Comparison of ENCODE assay signal across 30 cellular contexts in the genomic region with DNA sequence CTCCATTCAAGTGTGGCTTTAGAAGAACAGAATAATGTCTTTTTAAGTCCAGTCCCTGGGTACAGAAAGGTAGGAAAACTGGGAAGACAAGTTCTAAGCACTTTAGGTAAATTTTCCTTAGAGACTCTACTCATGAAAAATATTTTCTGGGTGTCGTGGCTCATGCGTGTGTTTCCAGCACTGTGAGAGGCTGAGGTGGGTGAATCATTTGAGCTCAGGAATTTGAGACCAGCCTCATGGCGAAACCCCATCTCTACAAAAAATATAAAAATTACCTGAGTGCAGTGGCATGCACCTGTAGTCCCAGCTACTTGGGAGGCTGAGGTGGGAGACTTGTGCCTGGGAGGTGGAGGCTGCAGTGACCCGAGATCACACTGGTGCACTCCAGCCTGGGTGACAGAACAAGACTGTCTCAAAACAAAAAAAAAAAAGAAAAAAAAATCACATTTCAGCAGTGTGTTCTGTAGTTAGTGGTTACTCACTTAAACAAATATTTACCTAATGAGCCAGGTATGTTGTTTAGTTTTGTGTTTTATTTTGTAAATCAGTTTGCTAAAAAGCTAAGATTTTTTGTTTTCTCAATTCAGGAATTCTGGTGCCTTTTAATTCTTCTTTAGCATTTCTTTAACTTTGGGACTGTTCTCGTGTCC. TPM values are rescaled to one million over a fixed set of nuclear protein-coding genes. Genes with fewer than 3 reads are reported as not detected.
A peak's percentile ranks its signal among the peaks of the same experiment; 100 is the strongest.
DNase-seq lines count a peak whose midpoint lies in the region; ATAC-seq, FAIRE-seq and TF ChIP-seq lines count a peak whose summit lies in the region.
"Had no signal": no experiment of that assay in that cellular context is flagged by ENCODE, and none has a peak within 500 bp of the region (broad histone marks: within the 10 kb centered on the region; RNA-seq: fewer than 3 reads in every experiment).

No MANE protein-coding gene starts in this region.

- H3K9me3 ChIP-seq in H1 (ENCODE audit: insufficient read depth in 2 of 2, low read depth in 1 of 2, low read length in 1 of 2) (0 out of 4 replicates have a peak, but pooled peaks cover 4 to 5% of the 10 kb centered on the region in 2 experiments), lung (ENCODE audit: control insufficient read depth in 2 of 2, insufficient read depth in 1 of 2, low read length in 1 of 2) (peaks cover 0 to 5% of the 10 kb centered on the region in 2 donors), T-helper 17 cell (ENCODE audit: control insufficient read depth, low read length, poor library complexity, severe bottlenecking) (no peaks in the 10 kb centered on the region)
- H3K9me3 ChIP-seq: Caco-2, heart left ventricle, uterus had no signal

- TF ChIP-seq POLR2A in H1 (IDR thresholded peaks at IDR 0.05; ENCODE audit: control extremely low read depth in 1 of 2, low read depth in 2 of 2, low read length in 2 of 2): no peak

- POLR2A ChIA-PET in H1 (lab: Charles Lee; ENCODE audit: partially characterized antibody) (interaction anchor here (1.2 kb wide), 1 partner anchor 85 kb away, joined by 3 read pairs; no protein-coding TSS in a partner anchor), WTC11 (lab: Charles Lee) (no interaction called here)

- peak; percentile 36 for ATAC-seq in lung (ENCODE audit: insufficient read depth, low FRiP score)
- ATAC-seq in WTC11: no peak
- ATAC-seq in T-helper 17 cell: no peak
- ATAC-seq: heart left ventricle, left colon had no signal

- H3K9me3 Mint-ChIP-seq in WTC11: peaks cover 4% of the 10 kb centered on the region
- H3K9me3 Mint-ChIP-seq: activated T-helper 1 cell treated with anti-CD3 and anti-CD28 coated beads, Interleukin-12 subunit alpha, Interleukin-12 subunit beta, Interleukin-2, Interleukin-4 antibody, amounts not matched to agents 30 ng/mL and 10 ng/mL and 1 ng/mL, durations not matched to agents 14 hours and 24 hours and 36 hours had no signal

- DNase-seq in Daoy (ENCODE audit: low read depth): peak; percentile 48
- DNase-seq in M059J (ENCODE audit: low read depth): peak; percentile 3
- no peak for DNase-seq in H1 (ENCODE audit: low read depth in 1 of 2, low spot score in 2 of 2)
- DNase-seq in lung (ENCODE audit: low spot score): no peak
- no peak for DNase-seq in activated CD4-positive, CD25-positive, alpha-beta regulatory T cell treated with anti-CD3 and anti-CD28 coated beads, Interleukin-2, amount 50 U/mL, for 72 hours
- DNase-seq in brain microvascular endothelial cell: no peak
- DNase-seq in WTC11 (ENCODE audit: low spot score): no peak
- no peak for DNase-seq in T-helper 17 cell
- DNase-seq: activated CD4-positive, alpha-beta T cell treated with anti-CD3 and anti-CD28 coated beads, Interleukin-2, amount 50 U/mL, for 1 hour; activated naive CD4-positive, alpha-beta T cell treated with anti-CD3 and anti-CD28 coated beads, Interleukin-2, amount 50 U/mL, for 16 hours; anterior cingulate cortex; C1 segment of cervical spinal cord; Caco-2; central memory CD4-positive, alpha-beta T cell; heart left ventricle; left colon; MV-4-11; NCI-H146; NCI-H524; NK-92 treated with Interleukin-12 subunit alpha and Interleukin-12 subunit beta, amount 100 ng/mL, for 24 hours; small intestine; stimulated activated CD4-positive, alpha-beta T cell treated with anti-CD3 and anti-CD28 coated beads, Interleukin-2, amount 100 ng/mL, for 24 hours; uterus had no signal

- no peak overlapping the region for H2BK12ac ChIP-seq in H1 (ENCODE audit: low read depth, low read length)

- H3K4me3 ChIP-seq in H1 (ENCODE audit: extremely low read depth in 1 of 4, insufficient read depth in 2 of 4, low read depth in 3 of 4, low read length in 4 of 4) (no peak overlapping the region), lung (no peak overlapping the region), brain microvascular endothelial cell (ENCODE audit: low read depth, low read length) (no peak overlapping the region)
- H3K4me3 ChIP-seq: heart left ventricle, uterus had no signal

- H3K4ac ChIP-seq in H1 (replicated peaks; ENCODE audit: insufficient read length, low read depth, low read length): no peak overlapping the region

- H3K36me3 Mint-ChIP-seq in WTC11 (peaks cover 4% of the 10 kb centered on the region; the same call in 1 of the 2 replicates), T-helper 17 cell (ENCODE audit: low read depth) (peaks cover 2% of the 10 kb centered on the region)

- TF ChIP-seq RAD21 in H1 (IDR thresholded peaks at IDR 0.05 in 1 of 2, conservative IDR thresholded peaks at IDR 0.05 in 1 of 2; ENCODE audit: low read depth in 2 of 2, low read length in 2 of 2): no peak

- H3K4me1 Mint-ChIP-seq in WTC11 (peaks cover 4% of the 10 kb centered on the region), T-helper 17 cell (peaks cover 3% of the 10 kb centered on the region)

- no peak overlapping the region for H4K5ac ChIP-seq in H1 (ENCODE audit: insufficient read length, low read depth, low read length)

- no peak overlapping the region for H2BK20ac ChIP-seq in H1 (ENCODE audit: low read length)

- no peak for TF ChIP-seq EP300 in H1 (IDR thresholded peaks at IDR 0.05; ENCODE audit: borderline replicate concordance in 1 of 2, low read depth in 2 of 2, low read length in 2 of 2)

- 84% methylated on average over 5 of the region's 5 CpGs; no CpG with 5 or more reads in 1 of the 2 experiments for whole genome bisulfite sequencing in H1 (ENCODE audit: extremely low coverage in 1 of 2, insufficient coverage in 1 of 2, insufficient read length in 1 of 2, insufficient replicate concordance in 2 of 2, low coverage in 1 of 2, low lambda C conversion rate in 2 of 2, missing lambda C conversion rate in 1 of 2), 2 experiments
- WGBS in lung, 2 donors: 68 to 83% methylated on average over 5 of the region's 5 CpGs

- no peak overlapping the region for H3K18ac ChIP-seq in H1 (ENCODE audit: extremely low read depth, low read length)

- no peak overlapping the region for H3K56ac ChIP-seq in H1 (replicated peaks; ENCODE audit: insufficient read length, low read depth, low read length)

- H2BK15ac ChIP-seq in H1 (ENCODE audit: low read length): no peak overlapping the region

- no peak overlapping the region for H3K4me3 Mint-ChIP-seq in WTC11
- H3K4me3 Mint-ChIP-seq in T-helper 17 cell: no peak overlapping the region
- H3K4me3 Mint-ChIP-seq: activated T-helper 1 cell treated with anti-CD3 and anti-CD28 coated beads, Interleukin-12 subunit alpha, Interleukin-12 subunit beta, Interleukin-2, Interleukin-4 antibody, amounts not matched to agents 30 ng/mL and 10 ng/mL and 1 ng/mL, durations not matched to agents 14 hours and 24 hours and 36 hours had no signal

- H4K91ac ChIP-seq in H1 (replicated peaks; ENCODE audit: insufficient read length, low read length): no peak overlapping the region

- H3K27me3 Mint-ChIP-seq in WTC11 (ENCODE audit: low read depth) (no peaks in the 10 kb centered on the region), T-helper 17 cell (peaks cover 39% of the 10 kb centered on the region)

- in situ Hi-C loops in brain microvascular endothelial cell (cut with HindIII; ENCODE audit: low pct_ligation_motif_present, low sequenced_read_pairs): no loop called here

- no peak for FAIRE-seq in H1 (lab: Jason Lieb, UNC)
- FAIRE-seq: small intestine had no signal

- H3K36me3 ChIP-seq in H1 (ENCODE audit: control insufficient read depth in 2 of 4, insufficient read depth in 4 of 4, low read length in 3 of 4): no peaks in the 10 kb centered on the region
- no peaks in the 10 kb centered on the region for H3K36me3 ChIP-seq in lung (ENCODE audit: control insufficient read depth in 2 of 2, insufficient read depth in 2 of 2, low read length in 2 of 2)
- H3K36me3 ChIP-seq in brain microvascular endothelial cell (replicated peaks): no peaks in the 10 kb centered on the region
- H3K36me3 ChIP-seq: heart left ventricle, uterus had no signal

- H3K23ac ChIP-seq in H1 (ENCODE audit: insufficient read length): no peak overlapping the region

- no peaks in the 10 kb centered on the region for H4K20me1 ChIP-seq in H1 (replicated peaks in 1 of 2; ENCODE audit: control insufficient read depth in 1 of 2, insufficient read depth in 2 of 2, low read length in 2 of 2)

- no peak overlapping the region for H3K27ac ChIP-seq in H1 (ENCODE audit: low read depth, low read length)
- no peak overlapping the region for H3K27ac ChIP-seq in lung (ENCODE audit: low read depth in 1 of 2, low read length in 1 of 2)
- no peak overlapping the region for H3K27ac ChIP-seq in brain microvascular endothelial cell
- H3K27ac ChIP-seq: heart left ventricle, KMS-11, uterus had no signal

- no peaks in the 10 kb centered on the region; a peak in 1 of 7 replicates for H3K27me3 ChIP-seq in H1 (replicated peaks in 1 of 4; ENCODE audit: control insufficient read depth in 3 of 4, extremely low read depth in 1 of 4, insufficient read depth in 3 of 4, low read length in 3 of 4)
- no peaks in the 10 kb centered on the region for H3K27me3 ChIP-seq in lung (ENCODE audit: control insufficient read depth, insufficient read depth)
- H3K27me3 ChIP-seq in brain microvascular endothelial cell (replicated peaks): no peaks in the 10 kb centered on the region
- H3K27me3 ChIP-seq: uterus had no signal

- no peak overlapping the region for H4K8ac ChIP-seq in H1 (ENCODE audit: extremely low read depth, insufficient read depth, low read length)

- no peaks in the 10 kb centered on the region for H3K79me1 ChIP-seq in H1 (ENCODE audit: low read depth, low read length)

- no peak overlapping the region for H2BK120ac ChIP-seq in H1 (replicated peaks; ENCODE audit: low read depth, low read length)

- H3K79me2 ChIP-seq in H1 (ENCODE audit: control insufficient read depth in 1 of 2, insufficient read depth in 2 of 2, low read length in 2 of 2): no peaks in the 10 kb centered on the region

- no peak for TF ChIP-seq CTCF in H1 (IDR thresholded peaks at IDR 0.05; ENCODE audit: control extremely low read depth in 1 of 3, insufficient read depth in 1 of 3, low read depth in 1 of 3, low read length in 3 of 3)
- no peak for TF ChIP-seq CTCF in lung (IDR thresholded peaks at IDR 0.05; ENCODE audit: control extremely low read depth, extremely low read depth)
- TF ChIP-seq CTCF in brain microvascular endothelial cell (IDR thresholded peaks at IDR 0.05; ENCODE audit: low read depth, low read length, missing control alignments): no peak
- TF ChIP-seq CTCF in WTC11 (IDR thresholded peaks at IDR 0.05): no peak

- no peak overlapping the region for H3K14ac ChIP-seq in H1 (ENCODE audit: insufficient read length)

- H3K23me2 ChIP-seq in H1 (ENCODE audit: low read depth, low read length): no peaks in the 10 kb centered on the region

- H3K27ac Mint-ChIP-seq in WTC11: no peak overlapping the region
- no peak overlapping the region for H3K27ac Mint-ChIP-seq in T-helper 17 cell
- H3K27ac Mint-ChIP-seq: activated T-helper 1 cell treated with anti-CD3 and anti-CD28 coated beads, Interleukin-12 subunit alpha, Interleukin-12 subunit beta, Interleukin-2, Interleukin-4 antibody, amounts not matched to agents 30 ng/mL and 10 ng/mL and 1 ng/mL, durations not matched to agents 14 hours and 24 hours and 36 hours had no signal

- CTCF ChIA-PET in H1 (lab: Charles Lee; ENCODE audit: partially characterized antibody): interaction anchor here (0.6 to 2.9 kb wide), 10 partner anchors 10 to 188 kb away, joined by 3 to 11 read pairs (median 4); no protein-coding TSS in a partner anchor
- CTCF ChIA-PET in WTC11 (lab: Charles Lee): interaction anchor here (0.6 to 1.5 kb wide), 3 partner anchors 94 to 229 kb away, joined by 4 to 9 read pairs (median 6); no protein-coding TSS in a partner anchor

- no peak overlapping the region for H2BK5ac ChIP-seq in H1 (ENCODE audit: low read depth, low read length)

- H3K4me1 ChIP-seq in H1 (replicated peaks in 1 of 4; ENCODE audit: control insufficient read depth in 3 of 4, insufficient read depth in 4 of 4, low read length in 3 of 4) (no peaks in the 10 kb centered on the region), lung (ENCODE audit: control insufficient read depth in 2 of 2, insufficient read depth in 2 of 2, low read length in 2 of 2) (no peaks in the 10 kb centered on the region)
- H3K4me1 ChIP-seq: Caco-2, heart left ventricle, uterus had no signal

- H3K4me2 ChIP-seq in H1 (ENCODE audit: insufficient read depth in 1 of 2, low read depth in 2 of 2, low read length in 2 of 2): no peak overlapping the region
- H3K4me2 ChIP-seq: KMS-11 had no signal

- peak overlapping the region; percentile 26; the same call in 1 of the 2 replicates for H2AFZ ChIP-seq in H1 (ENCODE audit: low read length)

- no peak overlapping the region for H3K9ac ChIP-seq in H1 (replicated peaks in 1 of 4; ENCODE audit: extremely low read depth in 1 of 4, low read depth in 3 of 4, low read length in 3 of 4)
- H3K9ac ChIP-seq: KMS-11 had no signal

- H2AK5ac ChIP-seq in H1 (ENCODE audit: low read depth, low read length): no peak overlapping the region

RNA-seq across cellular contexts. Expression of a gene that starts 52.3 kb away (rescaled TPM):
- total RNA-seq in Daoy (2014; rRNA removed; shearing (Covaris generic)): not detected in 2 replicates
- total RNA-seq in M059J (2014; rRNA removed; shearing (Covaris generic)): not detected in 2 replicates
- total RNA-seq in H1 (2021; fragmentation: NEBNext Ultra II Directional; extraction: Animal tissue kit (Norgen Biotek cat#: 25700)): not detected in 2 replicates
- polyA plus RNA-seq in H1 (2011; rRNA removed) (not detected in 2 replicates), lung (under 1 TPM in 1 of 2 donors, not detected in 1; 0.08 TPM)
- polyA plus RNA-seq in H1 (2011; cell fraction: cytosol; rRNA removed): not detected
- polyA plus RNA-seq in H1 (2011; cell fraction: nucleus; rRNA removed): not detected
- not detected in 4 replicates for polyA plus RNA-seq in H1 (2012, experiment 1 of 2)
- not detected for polyA plus RNA-seq in H1 (2012, experiment 2 of 2)
- polyA plus RNA-seq in H1 (2013, experiment 1 of 2): not detected
- not detected for polyA plus RNA-seq in H1 (2013, experiment 2 of 2)
- not detected in 2 replicates for polyA minus RNA-seq in H1 (2011; rRNA and poly(A)+ RNA removed)
- polyA minus RNA-seq in H1 (2011; cell fraction: cytosol; rRNA and poly(A)+ RNA removed): not detected
- not detected for polyA minus RNA-seq in H1 (2011; cell fraction: nucleus; rRNA and poly(A)+ RNA removed)
- total RNA-seq in lung (not detected), WTC11 (2021) (not detected in 3 replicates), T-helper 17 cell (under 1 TPM in 1 of 2 donors, not detected in 1; 0.86 TPM)
- total RNA-seq: activated T-helper 1 cell treated with anti-CD3 and anti-CD28 coated beads, Interleukin-12 subunit alpha, Interleukin-12 subunit beta, Interleukin-2, Interleukin-4 antibody, amounts not matched to agents 30 ng/mL and 10 ng/mL and 1 ng/mL, durations not matched to agents 14 hours and 24 hours and 36 hours; Caco-2; dermis microvascular lymphatic vessel endothelial cell; HT1080; left colon; mesenteric fat pad; subcutaneous adipose tissue; T-helper 1 cell treated with Interleukin-12 subunit alpha and Interleukin-12 subunit beta and Interleukin-4 antibody, amounts not matched to agents 30 ng/mL and 1 ng/mL, for 36 hours; uterus had no signal
- polyA plus RNA-seq: small intestine had no signal

Comparison
In these comparisons a context has a peak if more than half of its experiments do, and no peak if none do; other contexts are left out.
1. DNase-seq: peak in Daoy (single experiment) and M059J (single experiment); none in H1 (0 of 2), lung (single experiment), activated CD4-positive, CD25-positive, alpha-beta regulatory T cell treated with anti-CD3 and anti-CD28 coated beads, Interleukin-2, amount 50 U/mL, for 72 hours (single experiment), brain microvascular endothelial cell (single experiment), WTC11 (single experiment) and T-helper 17 cell (0 of 3).